In genomic region chr21:30044447-30045064, GRCh38 we compare ENCODE assay signal across 8 cellular contexts.
A peak's percentile ranks its signal among the peaks of the same experiment; 100 is the strongest.
DNase-seq lines count a peak whose midpoint lies in the region; ATAC-seq and TF ChIP-seq lines count a peak whose summit lies in the region.

No MANE protein-coding gene starts in this region.

- peaks cover 8% of the 10 kb centered on the region for H3K4me1 Mint-ChIP-seq in glutamatergic neuron (ENCODE audit: low read depth, unreplicated experiment)
- no peaks in the 10 kb centered on the region for H3K4me1 Mint-ChIP-seq in T-helper 17 cell

- ATAC-seq in T-helper 17 cell, result no peak

- no peak overlapping the region for H3K4me3 Mint-ChIP-seq in glutamatergic neuron (ENCODE audit: unreplicated experiment)
- H3K4me3 Mint-ChIP-seq in T-helper 17 cell, result no peak overlapping the region

- no peak overlapping the region for H3K27ac Mint-ChIP-seq in glutamatergic neuron (ENCODE audit: unreplicated experiment)
- no peak overlapping the region for H3K27ac Mint-ChIP-seq in T-helper 17 cell

- no peaks in the 10 kb centered on the region for H3K27me3 ChIP-seq in tibial artery

- TF ChIP-seq CTCF in GM13976 (IDR thresholded peaks at IDR 0.05; ENCODE audit: borderline replicate concordance, control extremely low read depth, extremely low read depth, insufficient read depth, missing control alignments), result peak; percentile 56
- TF ChIP-seq CTCF in glutamatergic neuron (IDR thresholded peaks at IDR 0.05; ENCODE audit: partially characterized antibody, unreplicated experiment), result peak; percentile 95
- TF ChIP-seq CTCF in tibial artery (IDR thresholded peaks at IDR 0.05), result peak; percentile 67 to 83

- H3K4me3 ChIP-seq in tibial artery, result no peak overlapping the region

- H3K36me3 Mint-ChIP-seq in glutamatergic neuron (ENCODE audit: unreplicated experiment), result peaks cover 14% of the 10 kb centered on the region
- no peaks in the 10 kb centered on the region for H3K36me3 Mint-ChIP-seq in T-helper 17 cell (ENCODE audit: low read depth)

- peaks cover 0 to 5% (median 3%) of the 10 kb centered on the region in 3 donors for H3K9me3 ChIP-seq in tibial artery
- H3K9me3 ChIP-seq in T-helper 17 cell (ENCODE audit: control insufficient read depth, low read length, poor library complexity, severe bottlenecking), result no peaks in the 10 kb centered on the region

- DNase-seq in AG20443 (ENCODE audit: low spot score) (peak; percentile 18), GM13976 (ENCODE audit: low spot score) (no peak), SW480 (ENCODE audit: low spot score) (peak; percentile 20), glutamatergic neuron (no peak), tibial artery (no peak), T-helper 17 cell (no peak), NCI-H748 treated with DMSO at 0.1 percent for 48 hours (lab: John Stamatoyannopoulos, UW) (no peak)
- DNase-seq in activated T-cell treated with anti-CD3 and anti-CD28 coated beads, Interleukin-2, amount 50 U/mL, for 1 hour, result no peak

- no peak overlapping the region for H3K27ac ChIP-seq in tibial artery

- no peaks in the 10 kb centered on the region for H3K4me1 ChIP-seq in tibial artery

- peaks cover 9% of the 10 kb centered on the region for H3K9me3 Mint-ChIP-seq in glutamatergic neuron (ENCODE audit: unreplicated experiment)

- H3K36me3 ChIP-seq in tibial artery, result no peaks in the 10 kb centered on the region

- H3K27me3 Mint-ChIP-seq in glutamatergic neuron (ENCODE audit: unreplicated experiment), result peaks cover 2% of the 10 kb centered on the region
- peaks cover 19% of the 10 kb centered on the region for H3K27me3 Mint-ChIP-seq in T-helper 17 cell

- in situ Hi-C loops in GM13976 (cut with MboI; ENCODE audit: low sequenced_read_pairs, unreplicated experiment), result no loop called here

- intact Hi-C loops in tibial artery (cut with DNase I; ENCODE audit: low total_unique reads), result no loop called here

Comparison
In these comparisons a context has a peak if more than half of its experiments do, and no peak if none do; other contexts are left out.
1. DNase-seq: peak in AG20443 (single experiment) and SW480 (single experiment); none in GM13976 (single experiment), glutamatergic neuron (single experiment), tibial artery (0 of 2), T-helper 17 cell (0 of 3), NCI-H748 treated with DMSO at 0.1 percent for 48 hours (single experiment) and activated T-cell treated with anti-CD3 and anti-CD28 coated beads, Interleukin-2, amount 50 U/mL, for 1 hour (single experiment).
2. Peak in every context shown above with its lines, with median percentiles within 50 percentile points of each other: CTCF ChIP-seq.